ENCODE assay signal across 39 cellular contexts in genomic region chr3:9257092-9257491, GRCh38.
"Had no signal": no experiment of that assay in that cellular context is flagged by ENCODE, and none has a peak within 500 bp of the region (broad histone marks: within the 10 kb centered on the region; RNA-seq: fewer than 3 reads in every experiment).

No MANE protein-coding gene starts in this region.

- H3K4me3 Mint-ChIP-seq: activated naive CD4-positive, alpha-beta T cell treated with anti-CD3 and anti-CD28 coated beads for 36 hours; activated naive CD4-positive, alpha-beta T cell treated with anti-CD3 and anti-CD28 coated beads, Interleukin-2, amount 10 ng/mL, durations not matched to agents 7 days and 5 days; activated naive CD4-positive, alpha-beta T cell treated with anti-CD3 and anti-CD28 coated beads, Interleukin-2, amount 50 U/mL, for 24 hours; activated naive CD8-positive, alpha-beta T cell; activated naive CD8-positive, alpha-beta T cell treated with anti-CD3 and anti-CD28 coated beads for 36 hours; activated naive CD8-positive, alpha-beta T cell treated with anti-CD3 and anti-CD28 coated beads, Interleukin-2, amount 10 ng/mL, durations not matched to agents 7 days and 5 days; activated naive CD8-positive, alpha-beta T cell treated with anti-CD3 and anti-CD28 coated beads, Interleukin-2, amount 50 U/mL, for 24 hours; activated T-cell treated with anti-CD3 and anti-CD28 coated beads, Interleukin-2, amount 50 U/mL, for 24 hours; activated T-cell treated with anti-CD3 and anti-CD28 coated beads, Interleukin-2, amount 50 U/mL, for 4 hours; activated T-cell treated with anti-CD3 and anti-CD28 coated beads, Interleukin-2, amount 50 U/mL, for 72 hours; activated T-helper 1 cell treated with anti-CD3 and anti-CD28 coated beads, Interleukin-12 subunit alpha, Interleukin-12 subunit beta, Interleukin-2, Interleukin-4 antibody, amounts not matched to agents 30 ng/mL and 10 ng/mL and 1 ng/mL, durations not matched to agents 14 hours and 24 hours and 36 hours; activated T-helper 17 cell treated with anti-CD3 and anti-CD28 coated beads, Interleukin-2, amount 50 U/mL, for 72 hours; brain; central memory CD8-positive, alpha-beta T cell had no signal

- ATAC-seq: activated naive CD4-positive, alpha-beta T cell treated with anti-CD3 and anti-CD28 coated beads, Interleukin-2, amount 50 U/mL, for 72 hours; activated naive CD8-positive, alpha-beta T cell treated with anti-CD3 and anti-CD28 coated beads, Interleukin-2, amount 50 U/mL, for 24 hours; activated T-cell treated with anti-CD3 and anti-CD28 coated beads, Interleukin-2, amount 50 U/mL, for 4 hours; activated T-cell treated with anti-CD3 and anti-CD28 coated beads, Interleukin-2, amount 50 U/mL, for 72 hours; activated T-helper 17 cell treated with anti-CD3 and anti-CD28 coated beads, Interleukin-2, amount 50 U/mL, for 72 hours; body of pancreas had no signal

- H3K9me3 Mint-ChIP-seq: activated naive CD4-positive, alpha-beta T cell treated with anti-CD3 and anti-CD28 coated beads, Interleukin-2, amount 50 U/mL, for 24 hours; activated T-cell treated with anti-CD3 and anti-CD28 coated beads, Interleukin-2, amount 50 U/mL, for 4 hours; activated T-helper 1 cell treated with anti-CD3 and anti-CD28 coated beads, Interleukin-12 subunit alpha, Interleukin-12 subunit beta, Interleukin-2, Interleukin-4 antibody, amounts not matched to agents 30 ng/mL and 10 ng/mL and 1 ng/mL, durations not matched to agents 14 hours and 24 hours and 36 hours; activated T-helper 17 cell treated with anti-CD3 and anti-CD28 coated beads, Interleukin-2, amount 50 U/mL, for 72 hours; central memory CD8-positive, alpha-beta T cell had no signal

- FAIRE-seq: astrocyte, bronchial epithelial cell had no signal

- H3K9me3 ChIP-seq: adrenal gland, body of pancreas had no signal

- H3K27ac ChIP-seq: adrenal gland, ascending aorta, body of pancreas, brain microvascular endothelial cell, breast epithelium, cardiac muscle cell had no signal

- H3K27me3 ChIP-seq: adrenal gland, ascending aorta, body of pancreas, brain microvascular endothelial cell, breast epithelium, cardiac muscle cell had no signal

- H3K4me1 Mint-ChIP-seq: activated naive CD4-positive, alpha-beta T cell treated with anti-CD3 and anti-CD28 coated beads, Interleukin-2, amount 10 ng/mL, durations not matched to agents 7 days and 5 days; activated naive CD4-positive, alpha-beta T cell treated with anti-CD3 and anti-CD28 coated beads, Interleukin-2, amount 50 U/mL, for 24 hours; activated naive CD8-positive, alpha-beta T cell treated with anti-CD3 and anti-CD28 coated beads for 36 hours; activated naive CD8-positive, alpha-beta T cell treated with anti-CD3 and anti-CD28 coated beads, Interleukin-2, amount 10 ng/mL, durations not matched to agents 7 days and 5 days; activated T-helper 17 cell treated with anti-CD3 and anti-CD28 coated beads, Interleukin-2, amount 50 U/mL, for 72 hours; brain; central memory CD8-positive, alpha-beta T cell had no signal

- H3K4me1 ChIP-seq: adrenal gland, ascending aorta, body of pancreas, breast epithelium had no signal

- H3K4me3 ChIP-seq: adrenal gland, ascending aorta, body of pancreas, breast epithelium, cardiac muscle cell had no signal

- DNase-seq: activated effector memory CD4-positive, alpha-beta T cell treated with anti-CD3 and anti-CD28 coated beads, Interleukin-2, amount 50 U/mL, for 16 hours; activated effector memory CD4-positive, alpha-beta T cell treated with Interleukin-2 at 50 U/mL for 16 hours; activated gamma-delta T cell; activated gamma-delta T cell treated with Interleukin-2 at 50 U/mL for 16 hours; activated naive CD4-positive, alpha-beta T cell; activated naive CD4-positive, alpha-beta T cell treated with anti-CD3 and anti-CD28 coated beads for 36 hours; activated naive CD4-positive, alpha-beta T cell treated with anti-CD3 and anti-CD28 coated beads, Interleukin-2, amount 10 ng/mL, durations not matched to agents 7 days and 5 days; activated naive CD4-positive, alpha-beta T cell treated with anti-CD3 and anti-CD28 coated beads, Interleukin-2, amount 50 U/mL, for 16 hours; activated naive CD8-positive, alpha-beta T cell treated with anti-CD3 and anti-CD28 coated beads for 36 hours; activated naive CD8-positive, alpha-beta T cell treated with anti-CD3 and anti-CD28 coated beads, Interleukin-2, amount 10 ng/mL, durations not matched to agents 7 days and 5 days; activated naive CD8-positive, alpha-beta T cell treated with anti-CD3 and anti-CD28 coated beads, Interleukin-2, amount 50 U/mL, for 24 hours; activated T-cell treated with anti-CD3 and anti-CD28 coated beads, Interleukin-2, amount 50 U/mL, for 1 hour; activated T-cell treated with anti-CD3 and anti-CD28 coated beads, Interleukin-2, amount 50 U/mL, for 24 hours; activated T-cell treated with anti-CD3 and anti-CD28 coated beads, Interleukin-2, amount 50 U/mL, for 4 hours; activated T-cell treated with anti-CD3 and anti-CD28 coated beads, Interleukin-2, amount 50 U/mL, for 48 hours; activated T-cell treated with anti-CD3 and anti-CD28 coated beads, Interleukin-2, amount 50 U/mL, for 72 hours; adrenal gland; amniotic stem cell; amygdala; anterior cingulate cortex; aorta; body of pancreas; brain microvascular endothelial cell; caudate nucleus; central memory CD4-positive, alpha-beta T cell; cerebellar nuclear complex had no signal

- H3K36me3 ChIP-seq: adrenal gland, ascending aorta, brain microvascular endothelial cell, breast epithelium, cardiac muscle cell had no signal

- H3K27ac Mint-ChIP-seq: activated naive CD4-positive, alpha-beta T cell treated with anti-CD3 and anti-CD28 coated beads for 36 hours; activated naive CD4-positive, alpha-beta T cell treated with anti-CD3 and anti-CD28 coated beads, Interleukin-2, amount 10 ng/mL, durations not matched to agents 7 days and 5 days; activated naive CD4-positive, alpha-beta T cell treated with anti-CD3 and anti-CD28 coated beads, Interleukin-2, amount 50 U/mL, for 24 hours; activated naive CD4-positive, alpha-beta T cell treated with anti-CD3 and anti-CD28 coated beads, Interleukin-2, amount 50 U/mL, for 72 hours; activated naive CD8-positive, alpha-beta T cell; activated naive CD8-positive, alpha-beta T cell treated with anti-CD3 and anti-CD28 coated beads for 36 hours; activated naive CD8-positive, alpha-beta T cell treated with anti-CD3 and anti-CD28 coated beads, Interleukin-2, amount 10 ng/mL, durations not matched to agents 7 days and 5 days; activated naive CD8-positive, alpha-beta T cell treated with anti-CD3 and anti-CD28 coated beads, Interleukin-2, amount 50 U/mL, for 24 hours; activated T-cell treated with anti-CD3 and anti-CD28 coated beads, Interleukin-2, amount 50 U/mL, for 24 hours; activated T-cell treated with anti-CD3 and anti-CD28 coated beads, Interleukin-2, amount 50 U/mL, for 72 hours; activated T-helper 1 cell treated with anti-CD3 and anti-CD28 coated beads, Interleukin-12 subunit alpha, Interleukin-12 subunit beta, Interleukin-2, Interleukin-4 antibody, amounts not matched to agents 30 ng/mL and 10 ng/mL and 1 ng/mL, durations not matched to agents 14 hours and 24 hours and 36 hours; activated T-helper 17 cell treated with anti-CD3 and anti-CD28 coated beads, Interleukin-2, amount 50 U/mL, for 72 hours; activated T-helper 2 cell treated with anti-CD3 and anti-CD28 coated beads, Interferon-gamma antibody, Interleukin-2, Interleukin-4, amounts not matched to agents 10 μg/mL and 5 μg/mL and 100 μg/mL, durations not matched to agents 14 hours and 24 hours and 36 hours had no signal

- H3K36me3 Mint-ChIP-seq: activated naive CD4-positive, alpha-beta T cell treated with anti-CD3 and anti-CD28 coated beads, Interleukin-2, amount 10 ng/mL, durations not matched to agents 7 days and 5 days; activated naive CD4-positive, alpha-beta T cell treated with anti-CD3 and anti-CD28 coated beads, Interleukin-2, amount 50 U/mL, for 24 hours; activated naive CD4-positive, alpha-beta T cell treated with anti-CD3 and anti-CD28 coated beads, Interleukin-2, amount 50 U/mL, for 72 hours; activated naive CD8-positive, alpha-beta T cell treated with anti-CD3 and anti-CD28 coated beads for 36 hours; activated naive CD8-positive, alpha-beta T cell treated with anti-CD3 and anti-CD28 coated beads, Interleukin-2, amount 10 ng/mL, durations not matched to agents 7 days and 5 days; brain had no signal
